1 cellular context compared by ENCODE assay signal in the genomic region with DNA sequence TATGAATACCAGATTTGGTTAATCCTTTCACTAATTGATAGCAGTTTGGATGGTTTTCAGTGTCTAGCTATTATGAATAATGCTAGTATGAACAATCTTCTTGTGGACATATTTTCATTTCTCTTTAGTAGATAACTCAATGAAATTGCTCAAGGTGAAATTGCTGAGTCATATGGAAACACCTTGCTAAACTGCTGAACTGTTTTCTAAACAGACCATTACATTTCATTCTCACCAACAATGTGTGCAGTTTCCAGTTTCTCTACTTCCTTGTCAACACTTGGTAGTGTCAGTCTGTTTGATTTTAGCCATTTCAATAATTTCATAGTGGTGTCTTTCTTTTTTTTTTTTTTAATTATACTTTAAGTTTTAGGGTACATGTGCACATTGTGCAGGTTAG.
TF ChIP-seq lines count a peak whose summit lies in the region.

No MANE protein-coding gene starts in this region.

TF ChIP-seq in K562, 482 proteins besides CTCF, POLR2A, EP300 and RAD21 (continued from another document):
- TF ChIP-seq, protein P1, sequence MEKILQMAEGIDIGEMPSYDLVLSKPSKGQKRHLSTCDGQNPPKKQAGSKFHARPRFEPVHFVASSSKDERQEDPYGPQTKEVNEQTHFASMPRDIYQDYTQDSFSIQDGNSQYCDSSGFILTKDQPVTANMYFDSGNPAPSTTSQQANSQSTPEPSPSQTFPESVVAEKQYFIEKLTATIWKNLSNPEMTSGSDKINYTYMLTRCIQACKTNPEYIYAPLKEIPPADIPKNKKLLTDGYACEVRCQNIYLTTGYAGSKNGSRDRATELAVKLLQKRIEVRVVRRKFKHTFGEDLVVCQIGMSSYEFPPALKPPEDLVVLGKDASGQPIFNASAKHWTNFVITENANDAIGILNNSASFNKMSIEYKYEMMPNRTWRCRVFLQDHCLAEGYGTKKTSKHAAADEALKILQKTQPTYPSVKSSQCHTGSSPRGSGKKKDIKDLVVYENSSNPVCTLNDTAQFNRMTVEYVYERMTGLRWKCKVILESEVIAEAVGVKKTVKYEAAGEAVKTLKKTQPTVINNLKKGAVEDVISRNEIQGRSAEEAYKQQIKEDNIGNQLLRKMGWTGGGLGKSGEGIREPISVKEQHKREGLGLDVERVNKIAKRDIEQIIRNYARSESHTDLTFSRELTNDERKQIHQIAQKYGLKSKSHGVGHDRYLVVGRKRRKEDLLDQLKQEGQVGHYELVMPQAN (IDR thresholded peaks at IDR 0.05; ENCODE audit: borderline replicate concordance) = no peak
- TF ChIP-seq ZNF57 (CRISPR knock-in tag; IDR thresholded peaks at IDR 0.05) (no peak), ZBTB1 (CRISPR knock-in tag; IDR thresholded peaks at IDR 0.05; ENCODE audit: borderline replicate concordance, low read depth) (no peak), BCLAF1 (IDR thresholded peaks at IDR 0.05; ENCODE audit: borderline replicate concordance in 1 of 2, control insufficient read depth in 1 of 2, low read depth in 2 of 2, low read length in 1 of 2) (no peak), SMAD3 (CRISPR knock-in tag; conservative IDR thresholded peaks at IDR 0.05) (no peak), ZNF408 (CRISPR knock-in tag; IDR thresholded peaks at IDR 0.05; ENCODE audit: low read depth) (no peak), PCBP2 (IDR thresholded peaks at IDR 0.05; ENCODE audit: low read depth, low read length, poor library complexity, severe bottlenecking) (no peak), NFE2 (IDR thresholded peaks at IDR 0.05; ENCODE audit: low read depth) (peak; percentile 46), BRCA1 (IDR thresholded peaks at IDR 0.05) (no peak), BRCA1 (CRISPR knock-in tag; IDR thresholded peaks at IDR 0.05) (no peak), ZNF785 (CRISPR knock-in tag; IDR thresholded peaks at IDR 0.05) (no peak), PML (IDR thresholded peaks at IDR 0.05; ENCODE audit: low read length) (no peak), CC2D1A (IDR thresholded peaks at IDR 0.05) (no peak), ZNF507 (tag; conservative IDR thresholded peaks at IDR 0.05) (no peak), ZNF253 (CRISPR knock-in tag; conservative IDR thresholded peaks at IDR 0.05) (no peak), PURB (CRISPR knock-in tag; IDR thresholded peaks at IDR 0.05; ENCODE audit: low read depth) (no peak), NFE2L1 (tag; IDR thresholded peaks at IDR 0.05; ENCODE audit: borderline replicate concordance, low read depth) (peak; percentile 51; the same call in 1 of the 2 replicates)
